In the genomic region with DNA sequence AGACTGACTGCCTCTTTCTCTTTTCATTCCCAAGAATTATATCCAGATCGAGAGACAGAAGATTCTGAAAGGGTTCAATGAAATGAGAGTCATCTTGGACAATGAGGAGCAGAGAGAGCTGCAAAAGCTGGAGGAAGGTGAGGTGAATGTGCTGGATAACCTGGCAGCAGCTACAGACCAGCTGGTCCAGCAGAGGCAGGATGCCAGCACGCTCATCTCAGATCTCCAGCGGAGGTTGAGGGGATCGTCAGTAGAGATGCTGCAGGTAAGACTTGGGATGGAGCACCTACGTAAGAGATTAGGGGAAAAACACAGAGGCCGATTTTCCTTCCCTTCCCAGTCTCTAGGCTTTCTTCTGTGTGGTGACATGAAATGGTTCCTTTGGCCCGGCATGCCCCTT, we compare ENCODE assay signal across 33 cellular contexts. TPM values are rescaled to one million over a fixed set of nuclear protein-coding genes. Genes with fewer than 3 reads are reported as not detected.
DNase-seq lines count a peak whose midpoint lies in the region; ATAC-seq, FAIRE-seq and TF ChIP-seq lines count a peak whose summit lies in the region.
"Had no signal": no experiment of that assay in that cellular context is flagged by ENCODE, and none has a peak within 500 bp of the region (broad histone marks: within the 10 kb centered on the region; RNA-seq: fewer than 3 reads in every experiment).

No MANE protein-coding gene starts in this region.

- CTCF ChIA-PET in CD8-positive, alpha-beta T cell (lab: Charles Lee) = interaction anchor here (1.3 kb wide), 1 partner anchor 18 kb away, joined by 3 read pairs; no protein-coding TSS in a partner anchor

- DNase-seq in CD14-positive monocyte (ENCODE audit: low spot score) = no peak
- DNase-seq in CD8-positive, alpha-beta T cell = no peak
- DNase-seq in activated T-helper 1 cell treated with anti-CD3 and anti-CD28 coated beads, Interleukin-12 subunit alpha, Interleukin-12 subunit beta, Interleukin-2, Interleukin-4 antibody, amounts not matched to agents 30 ng/mL and 10 ng/mL and 1 ng/mL, durations not matched to agents 14 hours and 24 hours and 36 hours (ENCODE audit: low spot score) = no peak
- DNase-seq in naive B cell = no peak
- DNase-seq in NOMO-1 treated with dmso at 0.1 percent for 144 hours (lab: John Stamatoyannopoulos, UW; ENCODE audit: unreplicated experiment) = no peak
- no peak for DNase-seq in kidney
- DNase-seq in stimulated activated CD4-positive, alpha-beta T cell treated with anti-CD3 and anti-CD28 coated beads, Interleukin-2, amount 100 ng/mL, for 24 hours = no peak
- DNase-seq: activated CD4-positive, alpha-beta T cell treated with anti-CD3 and anti-CD28 coated beads, Interleukin-2, amount 10 ng/mL, durations not matched to agents 7 days and 5 days; dermis blood vessel endothelial cell; DMS79; foreskin fibroblast; GDM1; GOT3; left lung; NCI-H1048; NCI-H446 treated with DMSO at 0.1 percent for 48 hours; NCI-H82; nucleus accumbens; right lobe of liver; spleen; stimulated activated CD8-positive, alpha-beta memory T cell treated with anti-CD3 and anti-CD28 coated beads, Interleukin-4, amount 100 ng/mL, for 48 hours; SW 1271; tibial artery; WERI-Rb-1 had no signal

- no peaks in the 10 kb centered on the region for H3K9me3 ChIP-seq in CD8-positive, alpha-beta T cell (ENCODE audit: low read length)
- H3K9me3 ChIP-seq in kidney (ENCODE audit: control insufficient read depth in 1 of 2, low read length in 2 of 2) = no peaks in the 10 kb centered on the region
- H3K9me3 ChIP-seq: esophagus muscularis mucosa, left lung, right lobe of liver, spleen, tibial artery, vagina had no signal

- ATAC-seq in CD8-positive, alpha-beta T cell = no peak
- ATAC-seq in naive B cell (ENCODE audit: low read depth in 2 of 2) = no peak
- ATAC-seq: left lung, right lobe of liver had no signal

- H3K4me1 ChIP-seq in CD8-positive, alpha-beta T cell (ENCODE audit: insufficient read depth, low read length) = peaks cover 36% of the 10 kb centered on the region
- H3K4me1 ChIP-seq in kidney (ENCODE audit: control insufficient read depth in 1 of 2, insufficient read depth in 1 of 2, low read depth in 1 of 2, low read length in 2 of 2) = no peaks in the 10 kb centered on the region
- H3K4me1 ChIP-seq: right lobe of liver had no signal

- POLR2A ChIA-PET in CD8-positive, alpha-beta T cell (lab: Charles Lee) = interaction anchor here (0.9 kb wide), 1 partner anchor 14 kb away, joined by 3 read pairs; no protein-coding TSS in a partner anchor

- intact Hi-C loops in CD14-positive monocyte (cut with micrococcal nuclease) (no loop called here), kidney (cut with DNase I) (no loop called here)
- intact Hi-C loops in CD8-positive, alpha-beta T cell (cut with DNase I, micrococcal nuclease) = no loop called here
- intact Hi-C loops in activated T-helper 1 cell treated with anti-CD3 and anti-CD28 coated beads, Interleukin-12 subunit alpha, Interleukin-12 subunit beta, Interleukin-2, Interleukin-4 antibody, amounts not matched to agents 30 ng/mL and 10 ng/mL and 1 ng/mL, durations not matched to agents 14 hours and 24 hours and 36 hours (cut with micrococcal nuclease) = no loop called here

- no peaks in the 10 kb centered on the region for H3K27me3 ChIP-seq in CD8-positive, alpha-beta T cell (ENCODE audit: insufficient read depth, low read length)
- H3K27me3 ChIP-seq: esophagus muscularis mucosa, left lung, right lobe of liver, spleen, tibial artery, vagina had no signal

- H3K9me3 Mint-ChIP-seq in CD14-positive monocyte (no peaks in the 10 kb centered on the region), naive B cell (no peaks in the 10 kb centered on the region)
- no peaks in the 10 kb centered on the region for H3K9me3 Mint-ChIP-seq in CD8-positive, alpha-beta T cell
- H3K9me3 Mint-ChIP-seq in activated T-helper 1 cell treated with anti-CD3 and anti-CD28 coated beads, Interleukin-12 subunit alpha, Interleukin-12 subunit beta, Interleukin-2, Interleukin-4 antibody, amounts not matched to agents 30 ng/mL and 10 ng/mL and 1 ng/mL, durations not matched to agents 14 hours and 24 hours and 36 hours = no peaks in the 10 kb centered on the region
- H3K9me3 Mint-ChIP-seq: activated CD4-positive, alpha-beta T cell treated with anti-CD3 and anti-CD28 coated beads, Interleukin-2, amount 10 ng/mL, durations not matched to agents 7 days and 5 days had no signal

- FAIRE-seq in kidney (lab: Jason Lieb, UNC) = no peak
- FAIRE-seq: endometrium, islet of Langerhans had no signal

- H3K36me3 Mint-ChIP-seq in CD14-positive monocyte (peaks cover 64 to 70% of the 10 kb centered on the region in 2 donors), naive B cell (peaks cover 24 to 30% of the 10 kb centered on the region in 2 donors)
- H3K36me3 Mint-ChIP-seq in CD8-positive, alpha-beta T cell = peaks cover 80% of the 10 kb centered on the region
- H3K36me3 Mint-ChIP-seq in activated T-helper 1 cell treated with anti-CD3 and anti-CD28 coated beads, Interleukin-12 subunit alpha, Interleukin-12 subunit beta, Interleukin-2, Interleukin-4 antibody, amounts not matched to agents 30 ng/mL and 10 ng/mL and 1 ng/mL, durations not matched to agents 14 hours and 24 hours and 36 hours (ENCODE audit: low read depth) = peaks cover 55% of the 10 kb centered on the region

- H3K4me3 ChIP-seq in CD8-positive, alpha-beta T cell (ENCODE audit: low read depth, low read length) = no peak overlapping the region
- H3K4me3 ChIP-seq in kidney (ENCODE audit: low read length in 2 of 2) = no peak overlapping the region
- H3K4me3 ChIP-seq: esophagus muscularis mucosa, left lung, right lobe of liver, spleen, tibial artery, vagina had no signal

- peak overlapping the region in 5 of 7 donors; percentile 27 to 66 (median 65) for H3K27ac Mint-ChIP-seq in CD14-positive monocyte
- peak overlapping the region; percentile 84 for H3K27ac Mint-ChIP-seq in CD8-positive, alpha-beta T cell
- H3K27ac Mint-ChIP-seq in activated T-helper 1 cell treated with anti-CD3 and anti-CD28 coated beads, Interleukin-12 subunit alpha, Interleukin-12 subunit beta, Interleukin-2, Interleukin-4 antibody, amounts not matched to agents 30 ng/mL and 10 ng/mL and 1 ng/mL, durations not matched to agents 14 hours and 24 hours and 36 hours = peak overlapping the region; percentile 41
- peak overlapping the region in 4 of 6 donors; percentile 24 to 77 (median 71) for H3K27ac Mint-ChIP-seq in naive B cell
- H3K27ac Mint-ChIP-seq: activated CD4-positive, alpha-beta T cell treated with anti-CD3 and anti-CD28 coated beads, Interleukin-2, amount 10 ng/mL, durations not matched to agents 7 days and 5 days; progenitor cell of endocrine pancreas had no signal

- peaks cover 24% of the 10 kb centered on the region for H3K36me3 ChIP-seq in CD8-positive, alpha-beta T cell (ENCODE audit: insufficient read depth, low read length)
- peaks cover 0 to 2% of the 10 kb centered on the region in 2 donors for H3K36me3 ChIP-seq in kidney (ENCODE audit: control insufficient read depth in 1 of 2, insufficient read depth in 2 of 2, low read length in 2 of 2)
- H3K36me3 ChIP-seq: right lobe of liver, WERI-Rb-1 had no signal

- H3K27me3 Mint-ChIP-seq in CD14-positive monocyte (ENCODE audit: low read depth in 3 of 3) = no peaks in the 10 kb centered on the region
- H3K27me3 Mint-ChIP-seq in CD8-positive, alpha-beta T cell (ENCODE audit: low read depth) = no peaks in the 10 kb centered on the region
- no peaks in the 10 kb centered on the region for H3K27me3 Mint-ChIP-seq in activated T-helper 1 cell treated with anti-CD3 and anti-CD28 coated beads, Interleukin-12 subunit alpha, Interleukin-12 subunit beta, Interleukin-2, Interleukin-4 antibody, amounts not matched to agents 30 ng/mL and 10 ng/mL and 1 ng/mL, durations not matched to agents 14 hours and 24 hours and 36 hours (ENCODE audit: insufficient read depth)
- no peaks in the 10 kb centered on the region for H3K27me3 Mint-ChIP-seq in naive B cell
- H3K27me3 Mint-ChIP-seq: activated CD4-positive, alpha-beta T cell treated with anti-CD3 and anti-CD28 coated beads, Interleukin-2, amount 10 ng/mL, durations not matched to agents 7 days and 5 days; progenitor cell of endocrine pancreas had no signal

- H3K4me1 Mint-ChIP-seq in CD14-positive monocyte (peaks cover 32% of the 10 kb centered on the region), naive B cell (peaks cover 44 to 70% (median 56%) of the 10 kb centered on the region in 3 donors)
- H3K4me1 Mint-ChIP-seq in CD8-positive, alpha-beta T cell (ENCODE audit: low read depth) = peaks cover 77% of the 10 kb centered on the region
- H3K4me1 Mint-ChIP-seq in activated T-helper 1 cell treated with anti-CD3 and anti-CD28 coated beads, Interleukin-12 subunit alpha, Interleukin-12 subunit beta, Interleukin-2, Interleukin-4 antibody, amounts not matched to agents 30 ng/mL and 10 ng/mL and 1 ng/mL, durations not matched to agents 14 hours and 24 hours and 36 hours (ENCODE audit: low read depth) = peaks cover 65% of the 10 kb centered on the region

- H3K27ac ChIP-seq in CD8-positive, alpha-beta T cell (ENCODE audit: low read depth, low read length) = no peak overlapping the region
- H3K27ac ChIP-seq in kidney (ENCODE audit: low read depth in 2 of 2, low read length in 2 of 2) = no peak overlapping the region
- H3K27ac ChIP-seq: esophagus muscularis mucosa, left lung, right lobe of liver, spleen, tibial artery, vagina, WERI-Rb-1 had no signal

- no peak overlapping the region for H3K9ac ChIP-seq in kidney (ENCODE audit: low read length in 2 of 2)

- H3K4me3 Mint-ChIP-seq in CD14-positive monocyte = no peak overlapping the region
- no peak overlapping the region for H3K4me3 Mint-ChIP-seq in CD8-positive, alpha-beta T cell
- H3K4me3 Mint-ChIP-seq in activated T-helper 1 cell treated with anti-CD3 and anti-CD28 coated beads, Interleukin-12 subunit alpha, Interleukin-12 subunit beta, Interleukin-2, Interleukin-4 antibody, amounts not matched to agents 30 ng/mL and 10 ng/mL and 1 ng/mL, durations not matched to agents 14 hours and 24 hours and 36 hours = no peak overlapping the region
- peak overlapping the region in 2 of 8 donors; percentile 54 to 65 for H3K4me3 Mint-ChIP-seq in naive B cell
- H3K4me3 Mint-ChIP-seq: activated CD4-positive, alpha-beta T cell treated with anti-CD3 and anti-CD28 coated beads, Interleukin-2, amount 10 ng/mL, durations not matched to agents 7 days and 5 days had no signal

- TF ChIP-seq CTCF in CD14-positive monocyte (IDR thresholded peaks at IDR 0.05) (no peak), kidney (IDR thresholded peaks at IDR 0.05; ENCODE audit: borderline replicate concordance, extremely low read depth, insufficient read depth) (no peak)
- TF ChIP-seq CTCF in CD8-positive, alpha-beta T cell (IDR thresholded peaks at IDR 0.05) = no peak

RNA-seq across cellular contexts. Expression of gene TRIM22, which starts 8.7 kb away (rescaled TPM):
- 100 to 1,000 TPM; 122 to 132 TPM for polyA plus RNA-seq in CD14-positive monocyte
- 100 to 1,000 TPM; 190 to 192 TPM for total RNA-seq in CD8-positive, alpha-beta T cell
- total RNA-seq in activated T-helper 1 cell treated with anti-CD3 and anti-CD28 coated beads, Interleukin-12 subunit alpha, Interleukin-12 subunit beta, Interleukin-2, Interleukin-4 antibody, amounts not matched to agents 30 ng/mL and 10 ng/mL and 1 ng/mL, durations not matched to agents 14 hours and 24 hours and 36 hours = 125 and 127 TPM in 2 replicates
- 100 to 1,000 TPM; 178 to 300 (median 241) TPM for polyA plus RNA-seq in naive B cell (ENCODE audit: low read depth in 6 of 6)
- 80.9 TPM for total RNA-seq in kidney
- 11.5 TPM for polyA plus RNA-seq in kidney (ENCODE audit: insufficient read depth, low read depth, low replicate concordance)

RNA-seq across cellular contexts. Expression of gene TRIM5, which starts 13.4 kb away (rescaled TPM):
- polyA plus RNA-seq in CD14-positive monocyte = 10 to 100 TPM in 1 of 2 donors, 1 to 10 TPM in 1; 9.4 to 10.6 TPM
- total RNA-seq in CD8-positive, alpha-beta T cell = 1 to 10 TPM; 3.8 to 6.0 TPM
- 7.9 and 8.6 TPM in 2 replicates for total RNA-seq in activated T-helper 1 cell treated with anti-CD3 and anti-CD28 coated beads, Interleukin-12 subunit alpha, Interleukin-12 subunit beta, Interleukin-2, Interleukin-4 antibody, amounts not matched to agents 30 ng/mL and 10 ng/mL and 1 ng/mL, durations not matched to agents 14 hours and 24 hours and 36 hours
- 10 to 100 TPM in 1 of 6 donors, 1 to 10 TPM in 5; 5.0 to 10.2 (median 7.9) TPM for polyA plus RNA-seq in naive B cell (ENCODE audit: low read depth in 6 of 6)
- total RNA-seq in kidney = 27.7 TPM
- polyA plus RNA-seq in kidney (ENCODE audit: insufficient read depth, low read depth, low replicate concordance) = 11.2 TPM

RNA-seq across cellular contexts. Expression of gene OR56B1, which starts 38.0 kb away (rescaled TPM):
- not detected for polyA plus RNA-seq in CD14-positive monocyte
- not detected for total RNA-seq in CD8-positive, alpha-beta T cell
- not detected in 2 replicates for total RNA-seq in activated T-helper 1 cell treated with anti-CD3 and anti-CD28 coated beads, Interleukin-12 subunit alpha, Interleukin-12 subunit beta, Interleukin-2, Interleukin-4 antibody, amounts not matched to agents 30 ng/mL and 10 ng/mL and 1 ng/mL, durations not matched to agents 14 hours and 24 hours and 36 hours
- polyA plus RNA-seq in naive B cell (ENCODE audit: low read depth in 6 of 6) = under 1 TPM in 5 of 6 donors, not detected in 1; 0.16 to 0.32 (median 0.18) TPM
- 0.28 TPM for total RNA-seq in kidney
- not detected for polyA plus RNA-seq in kidney (ENCODE audit: insufficient read depth, low read depth, low replicate concordance)
- total RNA-seq: dermis blood vessel endothelial cell, esophagus muscularis mucosa, left lung, mesenteric fat pad, myocyte, progenitor cell of endocrine pancreas, RPMI7951, vagina had no signal
- polyA plus RNA-seq: BJ had no signal

RNA-seq across cellular contexts. Expression of gene OR52N4, which starts 55.8 kb away (rescaled TPM):
- polyA plus RNA-seq in CD14-positive monocyte (under 1 TPM in 1 of 2 donors, not detected in 1; 0.24 TPM), naive B cell (ENCODE audit: low read depth in 6 of 6) (1 to 10 TPM in 2 of 6 donors, under 1 TPM in 2, not detected in 2; 0.49 to 1.1 (median 0.87) TPM), kidney (ENCODE audit: insufficient read depth, low read depth, low replicate concordance) (not detected)
- total RNA-seq in CD8-positive, alpha-beta T cell = 1 to 10 TPM in 1 of 2 experiments, under 1 TPM in 1; 0.78 to 1.4 TPM
- total RNA-seq in activated T-helper 1 cell treated with anti-CD3 and anti-CD28 coated beads, Interleukin-12 subunit alpha, Interleukin-12 subunit beta, Interleukin-2, Interleukin-4 antibody, amounts not matched to agents 30 ng/mL and 10 ng/mL and 1 ng/mL, durations not matched to agents 14 hours and 24 hours and 36 hours = 0.16 TPM in 1 of 2 replicates, not detected in the other
- 0.60 TPM for total RNA-seq in kidney
- total RNA-seq: esophagus muscularis mucosa, mesenteric fat pad, myocyte, progenitor cell of endocrine pancreas, right lobe of liver, RPMI7951, vagina had no signal
